25 cellular contexts compared by ENCODE assay signal in genomic region chr7:38518516-38518915, GRCh38.
"Had no signal": no experiment of that assay in that cellular context is flagged by ENCODE, and none has a peak within 500 bp of the region (broad histone marks: within the 10 kb centered on the region; RNA-seq: fewer than 3 reads in every experiment).

No MANE protein-coding gene starts in this region.

- ATAC-seq: heart right ventricle; left cardiac atrium; left lung; naive thymus-derived CD4-positive, alpha-beta T cell; stimulated activated effector memory CD8-positive, alpha-beta T cell treated with anti-CD3 and anti-CD28 coated beads, Interleukin-12 subunit alpha, Interleukin-12 subunit beta, amount 100 ng/mL, for 72 hours had no signal

- H3K27me3 ChIP-seq: esophagus muscularis mucosa, heart right ventricle, left lung, right atrium auricular region, sigmoid colon, stomach, testis, tibial artery had no signal

- H3K9me3 ChIP-seq: prostate gland, testis had no signal

- H3K4me1 ChIP-seq: esophagus muscularis mucosa, heart right ventricle, left lung, prostate gland, right atrium auricular region, sigmoid colon, stomach, testis, tibial artery had no signal

- H3K27ac ChIP-seq: coronary artery, esophagus muscularis mucosa, heart right ventricle, left lung, prostate gland, right atrium auricular region, sigmoid colon, stomach, testis, tibial artery had no signal

- DNase-seq: dermis blood vessel endothelial cell; effector memory CD4-positive, alpha-beta T cell; foreskin melanocyte; glutamatergic neuron; heart right ventricle; hippocampal formation; left cardiac atrium; left lung; mesendoderm; midbrain; naive thymus-derived CD4-positive, alpha-beta T cell; nucleus accumbens; sigmoid colon; stimulated activated CD4-positive, alpha-beta T cell treated with anti-CD3 and anti-CD28 coated beads, Interleukin-2, amount 100 ng/mL, for 24 hours; stimulated activated CD4-positive, alpha-beta T cell treated with anti-CD3 and anti-CD28 coated beads, Interleukin-4, amount 100 ng/mL, for 24 hours; stimulated activated naive CD4-positive, alpha-beta T cell treated with Interleukin-2 at 50 U/mL for 16 hours; stomach; substantia nigra; testis; tibial artery had no signal

- H3K4me3 ChIP-seq: coronary artery, esophagus muscularis mucosa, heart right ventricle, left lung, prostate gland, right atrium auricular region, sigmoid colon, stomach, testis, tibial artery had no signal

- H3K36me3 ChIP-seq: esophagus muscularis mucosa, heart right ventricle, left lung, prostate gland, right atrium auricular region, sigmoid colon, stomach, tibial artery had no signal
